In the genomic region with DNA sequence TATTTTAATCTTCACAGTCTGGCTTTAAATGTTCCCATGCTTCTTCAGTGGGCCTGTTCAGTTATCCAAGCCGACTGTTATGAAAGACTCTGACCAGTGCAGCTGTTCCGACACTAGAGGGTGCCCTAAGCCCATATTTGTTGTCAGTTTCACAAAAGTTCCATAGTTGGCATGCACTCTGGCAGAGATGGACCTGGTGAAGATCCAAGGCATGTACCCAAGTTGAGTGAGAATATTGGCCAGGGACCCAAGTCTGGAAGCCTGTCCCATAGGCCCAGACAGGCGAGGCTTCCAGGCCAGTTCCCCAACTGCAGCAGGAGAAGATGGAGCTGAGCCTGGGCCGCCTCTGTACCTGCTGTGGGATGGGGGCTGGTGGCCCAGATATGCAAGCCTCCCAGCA, we compare ENCODE assay signal across 8 cellular contexts. TPM values are rescaled to one million over a fixed set of nuclear protein-coding genes. Genes with fewer than 3 reads are reported as not detected.
DNase-seq lines count a peak whose midpoint lies in the region; ATAC-seq, FAIRE-seq and TF ChIP-seq lines count a peak whose summit lies in the region.

No MANE protein-coding gene starts in this region.

- BruUV-seq in Caco-2 (replicated peaks; lab: Mats Ljungman, UMichigan) = no TSS peak

- H3K4me1 Mint-ChIP-seq in Caco-2 (ENCODE audit: low read depth, unreplicated experiment) = no peaks in the 10 kb centered on the region

- no peak for FAIRE-seq in RCC 7860 (lab: Jason Lieb, UNC)

- H3K27ac ChIP-seq in gastroesophageal sphincter = no peak overlapping the region

- H3K36me3 ChIP-seq in Caco-2 (ENCODE audit: control insufficient read depth, insufficient read depth, low read length) (no peaks in the 10 kb centered on the region), gastroesophageal sphincter (no peaks in the 10 kb centered on the region)

- peaks cover 18% of the 10 kb centered on the region for H3K9me3 ChIP-seq in Caco-2
- H3K9me3 ChIP-seq in gastroesophageal sphincter = peaks cover 0 to 18% (median 0%) of the 10 kb centered on the region in 3 donors

- H3K4me3 ChIP-seq in Caco-2 (ENCODE audit: low read depth, low read length) (no peak overlapping the region), gastroesophageal sphincter (no peak overlapping the region)

- no peak overlapping the region for H3K4me3 Mint-ChIP-seq in Caco-2 (ENCODE audit: unreplicated experiment)

- H3K27ac Mint-ChIP-seq in Caco-2 (ENCODE audit: unreplicated experiment) = no peak overlapping the region

- no peak for TF ChIP-seq POLR2A in gastroesophageal sphincter (IDR thresholded peaks at IDR 0.05)

- TF ChIP-seq EP300 in gastroesophageal sphincter (IDR thresholded peaks at IDR 0.05) = no peak

- TF ChIP-seq CTCF in Caco-2 (IDR thresholded peaks at IDR 0.05; ENCODE audit: insufficient read depth in 1 of 2, low read depth in 1 of 2, low read length in 1 of 2, severe bottlenecking in 1 of 2, unreplicated experiment in 1 of 2) (peak; percentile 59 to 65), gastroesophageal sphincter (IDR thresholded peaks at IDR 0.05) (peak; percentile 13 to 58 (median 42))

- H3K27me3 Mint-ChIP-seq in Caco-2 (ENCODE audit: insufficient read depth, unreplicated experiment) = no peaks in the 10 kb centered on the region

- intact Hi-C loops in Caco-2 (cut with micrococcal nuclease; ENCODE audit: unreplicated experiment) = loop anchor here (1.0 to 2.0 kb wide), 4 partner anchors 122 to 546 kb away; no protein-coding TSS in a partner anchor

- CTCF ChIA-PET in Caco-2 (lab: Charles Lee) = interaction anchor here (0.7 kb wide), 1 partner anchor 80 kb away, joined by 3 read pairs; a partner anchor contains a TSS

- 43 to 45% methylated on average over 2 of the region's 4 CpGs for WGBS in gastroesophageal sphincter (ENCODE audit: low coverage in 1 of 2), 2 donors

- peaks cover 70% of the 10 kb centered on the region for H3K9me3 Mint-ChIP-seq in Caco-2 (ENCODE audit: unreplicated experiment)

- H3K4me1 ChIP-seq in Caco-2 = no peaks in the 10 kb centered on the region
- H3K4me1 ChIP-seq in gastroesophageal sphincter = no peaks in the 10 kb centered on the region

- DNase-seq in Caco-2 (peak; percentile 47 to 66), RCC 7860 (ENCODE audit: low spot score) (peak; percentile 23), activated T-helper 1 cell treated with Interleukin-2 at 50 U/mL for 16 hours (ENCODE audit: low read depth) (peak; percentile 13), putamen (ENCODE audit: low spot score) (peak; percentile 27), NCI-H1930 (lab: John Stamatoyannopoulos, UW) (no peak)

- H3K36me3 Mint-ChIP-seq in Caco-2 (ENCODE audit: insufficient read depth, unreplicated experiment) = peaks cover 6% of the 10 kb centered on the region

- ATAC-seq in HG02623 (IDR thresholded peaks at IDR 0.05; ENCODE audit: unreplicated experiment) (peak; percentile 50), gastroesophageal sphincter (peak; percentile 22), GM19351 (IDR thresholded peaks at IDR 0.05; ENCODE audit: unreplicated experiment) (no peak)

- no peaks in the 10 kb centered on the region for H3K27me3 ChIP-seq in Caco-2 (replicated peaks; ENCODE audit: control insufficient read depth, insufficient read depth, low read length)
- no peaks in the 10 kb centered on the region for H3K27me3 ChIP-seq in gastroesophageal sphincter

- POLR2A ChIA-PET in Caco-2 (lab: Charles Lee) = no interaction called here

RNA-seq across cellular contexts. Expression of a gene that starts 27.4 kb away (rescaled TPM):
- total RNA-seq in Caco-2 (2022) (2.4 and 4.4 TPM in 2 replicates), gastroesophageal sphincter (not detected)

Comparison
In these comparisons a context has a peak if more than half of its experiments do, and no peak if none do; other contexts are left out.
1. DNase-seq: peak in Caco-2 (2 of 2), RCC 7860 (single experiment), activated T-helper 1 cell treated with Interleukin-2 at 50 U/mL for 16 hours (single experiment) and putamen (single experiment); none in NCI-H1930 (0 of 2).